29 cellular contexts compared by ENCODE assay signal in the genomic region with DNA sequence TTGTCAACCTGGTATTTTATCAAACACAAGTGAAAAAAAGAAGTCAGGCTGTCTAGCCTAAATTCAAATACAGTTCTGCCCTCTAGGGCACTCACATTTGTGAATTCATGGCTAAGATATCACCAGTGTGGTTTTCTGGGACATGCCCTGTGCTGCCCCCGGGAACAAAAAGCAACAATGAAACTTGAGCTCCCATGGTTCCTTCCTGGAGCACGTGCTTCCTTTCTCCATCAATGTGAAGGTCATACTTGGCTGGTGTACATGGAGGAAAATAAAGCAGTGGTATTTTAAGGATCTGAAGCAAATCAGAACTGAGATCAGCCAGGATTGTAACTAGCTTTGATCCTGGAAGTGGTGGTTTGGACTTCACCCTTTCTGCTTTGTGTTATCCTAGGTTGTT.
DNase-seq lines count a peak whose midpoint lies in the region; FAIRE-seq and TF ChIP-seq lines count a peak whose summit lies in the region.
"Had no signal": no experiment of that assay in that cellular context is flagged by ENCODE, and none has a peak within 500 bp of the region (broad histone marks: within the 10 kb centered on the region; RNA-seq: fewer than 3 reads in every experiment).

No MANE protein-coding gene starts in this region.

- DNase-seq in NCI-H226 (peak; percentile 22), bronchial epithelial cell (ENCODE audit: low read depth) (peak; percentile 15), iris pigment epithelial cell (ENCODE audit: low read depth) (peak; percentile 6), renal cortical epithelial cell (ENCODE audit: low read depth) (peak; percentile 36), NCI-H1436 treated with DMSO at 0.1 percent for 48 hours (lab: John Stamatoyannopoulos, UW) (no peak), hepatic stellate cell (ENCODE audit: low spot score) (no peak), NOMO-1 treated with dmso at 0.1 percent for 144 hours (lab: John Stamatoyannopoulos, UW; ENCODE audit: unreplicated experiment) (no peak)
- DNase-seq: activated CD4-positive, alpha-beta T cell treated with anti-CD3 and anti-CD28 coated beads for 1 hour; activated CD8-positive, alpha-beta T cell treated with anti-CD3 and anti-CD28 coated beads for 36 hours; activated effector memory CD4-positive, alpha-beta T cell treated with Interleukin-2 at 50 U/mL for 16 hours; activated naive CD8-positive, alpha-beta T cell treated with anti-CD3 and anti-CD28 coated beads, Interleukin-2, amount 10 ng/mL, durations not matched to agents 7 days and 5 days; activated T-cell treated with anti-CD3 and anti-CD28 coated beads for 4 hours; effector memory CD8-positive, alpha-beta T cell; EL; glutamatergic neuron; naive thymus-derived CD8-positive, alpha-beta T cell; NCI-H1092; NCI-H1930; NK-92 treated with Interleukin-12 subunit alpha and Interleukin-12 subunit beta, amount 100 ng/mL, for 24 hours; SIG-M5; stimulated activated CD4-positive, alpha-beta T cell treated with anti-CD3 and anti-CD28 coated beads, Interleukin-12 subunit alpha, Interleukin-12 subunit beta, amount 100 ng/mL, for 4 hours; stimulated activated CD4-positive, alpha-beta T cell treated with anti-CD3 and anti-CD28 coated beads, Interleukin-4, amount 100 ng/mL, for 24 hours; stimulated activated naive B cell treated with anti-CD40 and anti-IgM and Interleukin-4, amounts not matched to agents 10 μg/mL and 1 μg/mL and 100 μg/mL, for 72 hours; T-cell had no signal

- no peaks in the 10 kb centered on the region for H3K36me3 ChIP-seq in bronchial epithelial cell (ENCODE audit: control insufficient read depth, insufficient read depth, low read length)
- H3K36me3 ChIP-seq: right atrium auricular region, thoracic aorta, vagina had no signal

- no peak overlapping the region for H3K4me3 ChIP-seq in bronchial epithelial cell (ENCODE audit: low read depth, low read length)
- H3K4me3 ChIP-seq: right atrium auricular region, thoracic aorta, vagina had no signal

- H3K27me3 ChIP-seq in bronchial epithelial cell (ENCODE audit: control insufficient read depth, insufficient read depth, low read length): no peaks in the 10 kb centered on the region
- H3K27me3 ChIP-seq: right atrium auricular region, vagina had no signal

- FAIRE-seq in bronchial epithelial cell (lab: Jason Lieb, UNC): no peak
- FAIRE-seq: colon, TTC549 had no signal

- no peak for TF ChIP-seq CTCF in bronchial epithelial cell (IDR thresholded peaks at IDR 0.05; ENCODE audit: insufficient read depth, low read length, severe bottlenecking)

Comparison
In these comparisons a context has a peak if more than half of its experiments do, and no peak if none do; other contexts are left out.
1. DNase-seq: peak in NCI-H226 (single experiment), bronchial epithelial cell (single experiment), iris pigment epithelial cell (single experiment) and renal cortical epithelial cell (single experiment); none in NCI-H1436 treated with DMSO at 0.1 percent for 48 hours (single experiment), hepatic stellate cell (single experiment) and NOMO-1 treated with dmso at 0.1 percent for 144 hours (single experiment).